8 cellular contexts compared by ENCODE assay signal in genomic region chr2:10497797-10498251, GRCh38.
DNase-seq lines count a peak whose midpoint lies in the region; ATAC-seq lines count a peak whose summit lies in the region.

No MANE protein-coding gene starts in this region.

- ATAC-seq in GM18519 (IDR thresholded peaks at IDR 0.05; ENCODE audit: low FRiP score, unreplicated experiment) = no peak

- no peak overlapping the region for H3K4me3 ChIP-seq in skeletal muscle cell (ENCODE audit: low read depth, low read length)

- DNase-seq in ELR (ENCODE audit: low read depth) = peak; percentile 92
- DNase-seq in NCI-H510A (lab: John Stamatoyannopoulos, UW) = peak; percentile 71
- DNase-seq in activated CD8-positive, alpha-beta memory T cell treated with anti-CD3 and anti-CD28 coated beads, Interleukin-2, amount 50 U/mL, for 24 hours (ENCODE audit: extremely low read depth) = peak; percentile 18
- peak; percentile 18 for DNase-seq in fibroblast of the conjunctiva (ENCODE audit: low read depth)
- DNase-seq in skeletal muscle cell (ENCODE audit: low read depth) = peak; percentile 48
- no peak for DNase-seq in NCI-H2081 (lab: John Stamatoyannopoulos, UW)
- DNase-seq in NCI-H2081 treated with DMSO at 0.1 percent for 48 hours (lab: John Stamatoyannopoulos, UW) = no peak

Comparison
In these comparisons a context has a peak if more than half of its experiments do, and no peak if none do; other contexts are left out.
1. DNase-seq: peak in ELR (single experiment), NCI-H510A (single experiment), activated CD8-positive, alpha-beta memory T cell treated with anti-CD3 and anti-CD28 coated beads, Interleukin-2, amount 50 U/mL, for 24 hours (single experiment), fibroblast of the conjunctiva (single experiment) and skeletal muscle cell (single experiment); none in NCI-H2081 (0 of 2) and NCI-H2081 treated with DMSO at 0.1 percent for 48 hours (single experiment).